Comparison of ENCODE assay signal across 8 cellular contexts in genomic region chr6:38131527-38131965, GRCh38.
DNase-seq lines count a peak whose midpoint lies in the region; ATAC-seq and TF ChIP-seq lines count a peak whose summit lies in the region.

No MANE protein-coding gene starts in this region.

- peaks cover 4 to 8% of the 10 kb centered on the region in 2 donors for H3K9me3 Mint-ChIP-seq in activated naive CD4-positive, alpha-beta T cell treated with anti-CD3 and anti-CD28 coated beads, Interleukin-2, amount 50 U/mL, for 72 hours

- TF ChIP-seq CTCF in upper lobe of left lung (IDR thresholded peaks at IDR 0.05), result no peak

- no peak for TF ChIP-seq POLR2A in upper lobe of left lung (IDR thresholded peaks at IDR 0.05)

- H3K4me3 ChIP-seq in upper lobe of left lung, result no peak overlapping the region

- H3K4me1 ChIP-seq in upper lobe of left lung, result peaks cover 0 to 5% (median 0%) of the 10 kb centered on the region in 4 donors

- peak; percentile 96 to 99 for ATAC-seq in activated naive CD4-positive, alpha-beta T cell treated with anti-CD3 and anti-CD28 coated beads, Interleukin-2, amount 50 U/mL, for 72 hours
- peak; percentile 64 to 91 for ATAC-seq in upper lobe of left lung (ENCODE audit: low FRiP score in 2 of 2)

- no peaks in the 10 kb centered on the region for H3K9me3 ChIP-seq in upper lobe of left lung

- no peak overlapping the region for H3K27ac ChIP-seq in upper lobe of left lung

- TF ChIP-seq EP300 in upper lobe of left lung (IDR thresholded peaks at IDR 0.05), result no peak

- H3K36me3 ChIP-seq in upper lobe of left lung, result no peaks in the 10 kb centered on the region

- no peaks in the 10 kb centered on the region for H3K27me3 ChIP-seq in upper lobe of left lung

- H3K27ac Mint-ChIP-seq in activated naive CD4-positive, alpha-beta T cell treated with anti-CD3 and anti-CD28 coated beads, Interleukin-2, amount 50 U/mL, for 72 hours, result peak overlapping the region; percentile 86 to 96

- DNase-seq in stimulated activated CD4-positive, alpha-beta T cell treated with anti-CD3 and anti-CD28 coated beads, Interleukin-12 subunit alpha, Interleukin-12 subunit beta, amount 100 ng/mL, for 48 hours (ENCODE audit: low read depth in 2 of 3, low spot score in 1 of 3), result peak; percentile 25 to 37 (median 27)
- no peak for DNase-seq in stimulated activated CD4-positive, alpha-beta T cell treated with anti-CD3 and anti-CD28 coated beads, Interleukin-12 subunit alpha, Interleukin-12 subunit beta, amount 100 ng/mL, for 4 hours
- DNase-seq in activated naive CD4-positive, alpha-beta T cell treated with anti-CD3 and anti-CD28 coated beads, Interleukin-2, amount 50 U/mL, for 72 hours (ENCODE audit: low spot score in 2 of 2), result peak; percentile 16 to 61
- DNase-seq in hepatic stellate cell (ENCODE audit: low spot score) (peak; percentile 86), upper lobe of left lung (no peak), SK-N-DZ (ENCODE audit: low spot score) (no peak), GOT3 (lab: John Stamatoyannopoulos, UW) (no peak), NCI-H748 treated with DMSO at 0.1 percent for 48 hours (lab: John Stamatoyannopoulos, UW) (no peak)

- peaks cover 5 to 26% of the 10 kb centered on the region in 2 donors for H3K36me3 Mint-ChIP-seq in activated naive CD4-positive, alpha-beta T cell treated with anti-CD3 and anti-CD28 coated beads, Interleukin-2, amount 50 U/mL, for 72 hours

Comparison
In these comparisons a context has a peak if more than half of its experiments do, and no peak if none do; other contexts are left out.
1. DNase-seq: peak in stimulated activated CD4-positive, alpha-beta T cell treated with anti-CD3 and anti-CD28 coated beads, Interleukin-12 subunit alpha, Interleukin-12 subunit beta, amount 100 ng/mL, for 48 hours (3 of 3), activated naive CD4-positive, alpha-beta T cell treated with anti-CD3 and anti-CD28 coated beads, Interleukin-2, amount 50 U/mL, for 72 hours (2 of 2) and hepatic stellate cell (single experiment); none in stimulated activated CD4-positive, alpha-beta T cell treated with anti-CD3 and anti-CD28 coated beads, Interleukin-12 subunit alpha, Interleukin-12 subunit beta, amount 100 ng/mL, for 4 hours (single experiment), upper lobe of left lung (0 of 2), SK-N-DZ (single experiment), GOT3 (single experiment) and NCI-H748 treated with DMSO at 0.1 percent for 48 hours (single experiment).